In the genomic region with DNA sequence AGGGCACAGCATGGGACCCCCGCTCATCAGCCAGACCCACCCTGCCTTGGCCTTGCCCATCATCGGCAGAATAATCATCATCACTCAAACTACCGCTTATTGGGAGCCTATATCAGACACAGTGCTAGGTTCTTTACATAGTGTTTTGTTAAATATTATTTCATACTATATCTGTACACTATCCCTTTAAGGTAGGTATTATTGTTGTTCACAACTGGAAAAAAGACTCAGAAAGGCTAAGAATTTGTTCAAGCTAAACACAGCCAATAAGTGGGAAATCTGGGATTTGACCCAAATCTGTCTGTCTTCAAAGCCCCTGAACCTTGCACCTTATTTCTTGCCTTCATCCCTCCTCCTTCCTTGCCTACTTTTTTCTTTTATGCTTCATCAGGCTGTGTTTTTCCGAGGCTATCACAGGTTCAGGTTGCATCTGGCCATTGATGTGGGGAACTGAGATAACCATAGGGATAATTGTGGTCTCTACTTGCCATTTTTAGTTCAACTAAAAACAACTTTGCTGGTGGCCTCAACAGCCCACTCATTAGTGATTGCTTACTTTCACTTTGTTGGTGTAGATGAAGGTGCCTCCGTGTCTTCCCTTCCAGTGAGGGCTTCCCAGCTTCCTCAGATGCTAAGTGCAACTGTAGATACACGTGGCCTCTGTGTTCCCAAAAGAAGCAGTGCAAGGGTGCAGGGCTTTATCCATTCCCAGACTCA, we compare ENCODE assay signal across 9 cellular contexts. TPM values are rescaled to one million over a fixed set of nuclear protein-coding genes. Genes with fewer than 3 reads are reported as not detected.
DNase-seq lines count a peak whose midpoint lies in the region; ATAC-seq and TF ChIP-seq lines count a peak whose summit lies in the region.
"Had no signal": no experiment of that assay in that cellular context is flagged by ENCODE, and none has a peak within 500 bp of the region (broad histone marks: within the 10 kb centered on the region; RNA-seq: fewer than 3 reads in every experiment).

No MANE protein-coding gene starts in this region.

- 22% methylated on average over 6 of the region's 6 CpGs for WGBS in SK-N-SH (ENCODE audit: low lambda C conversion rate)
- WGBS in neuronal stem cell (ENCODE audit: extremely low coverage in 2 of 2, insufficient read length in 2 of 2, insufficient replicate concordance in 1 of 2), 2 donors: no CpG with 5 or more reads among the region's 6 CpGs

- H2AFZ ChIP-seq in SK-N-SH (ENCODE audit: low read depth): no peak overlapping the region
- H2AFZ ChIP-seq in PC-9: peak overlapping the region; percentile 63
- H2AFZ ChIP-seq in neuronal stem cell (ENCODE audit: low read length): peak overlapping the region; percentile 56

- no peak overlapping the region for H2BK120ac ChIP-seq in neuronal stem cell (ENCODE audit: low read depth, low read length)

- H3K9me3 ChIP-seq in SK-N-SH: no peaks in the 10 kb centered on the region
- no peaks in the 10 kb centered on the region for H3K9me3 ChIP-seq in PC-9 (ENCODE audit: insufficient read depth, low read depth)
- no peaks in the 10 kb centered on the region for H3K9me3 ChIP-seq in neuronal stem cell (replicated peaks in 1 of 2; ENCODE audit: control insufficient read depth in 2 of 2, insufficient read depth in 1 of 2, low read depth in 1 of 2, low read length in 2 of 2)
- no peaks in the 10 kb centered on the region for H3K9me3 ChIP-seq in right atrium auricular region
- H3K9me3 ChIP-seq in HAP-1: no peaks in the 10 kb centered on the region

- H3K27ac ChIP-seq in SK-N-SH (ENCODE audit: low read depth in 2 of 2, low read length in 1 of 2) (no peak overlapping the region), PC-9 (no peak overlapping the region), neuronal stem cell (replicated peaks; ENCODE audit: low read length) (no peak overlapping the region), right atrium auricular region (no peak overlapping the region)

- peak; percentile 8; the same call in 1 of the 3 replicates for ATAC-seq in SK-N-SH treated with all-trans-retinoic acid at 6 μM for 48 hours
- ATAC-seq in HG02571 (IDR thresholded peaks at IDR 0.05; ENCODE audit: unreplicated experiment): peak; percentile 47

- H3K14ac ChIP-seq in neuronal stem cell (ENCODE audit: low read length): no peak overlapping the region

- intact Hi-C loops in PC-9 (cut with micrococcal nuclease; ENCODE audit: unreplicated experiment): loop anchor here (1.0 to 2.0 kb wide), 7 partner anchors 179 to 801 kb away; no protein-coding TSS in a partner anchor

- H3K4ac ChIP-seq in neuronal stem cell (ENCODE audit: low read length): no peak overlapping the region

- H2BK12ac ChIP-seq in neuronal stem cell (ENCODE audit: low read length): no peak overlapping the region

- H2AK5ac ChIP-seq in neuronal stem cell (ENCODE audit: low read depth, low read length): no peak overlapping the region

- H4K8ac ChIP-seq in neuronal stem cell (ENCODE audit: low read depth, low read length): no peak overlapping the region

- peaks cover 0 to 6% of the 10 kb centered on the region in 2 experiments; a peak in 1 of 4 replicates for H3K4me1 ChIP-seq in SK-N-SH (ENCODE audit: control insufficient read depth in 1 of 2, insufficient read depth in 2 of 2, low read depth in 1 of 2, low read length in 1 of 2)
- no peaks in the 10 kb centered on the region for H3K4me1 ChIP-seq in PC-9 (replicated peaks; ENCODE audit: insufficient read depth)
- H3K4me1 ChIP-seq in neuronal stem cell (ENCODE audit: control insufficient read depth in 2 of 2, insufficient read depth in 1 of 2, low read depth in 1 of 2, low read length in 2 of 2): peaks cover 3 to 20% of the 10 kb centered on the region in 2 donors
- peaks cover 0 to 11% of the 10 kb centered on the region in 2 donors for H3K4me1 ChIP-seq in right atrium auricular region
- H3K4me1 ChIP-seq in HAP-1: no peaks in the 10 kb centered on the region

- no peak overlapping the region for H3K4me3 ChIP-seq in SK-N-SH (ENCODE audit: low read depth in 2 of 2, low read length in 1 of 2)
- peak overlapping the region; percentile 6; the same call in 1 of the 2 replicates for H3K4me3 ChIP-seq in PC-9
- no peak overlapping the region for H3K4me3 ChIP-seq in neuronal stem cell (ENCODE audit: low read length in 2 of 2)
- H3K4me3 ChIP-seq in right atrium auricular region: no peak overlapping the region
- H3K4me3 ChIP-seq in HAP-1: no peak overlapping the region

- CTCF ChIA-PET in SK-N-SH (lab: Yijun Ruan, JAX) (interaction anchor here (0.7 to 8.6 kb wide), 58 partner anchors 8 to 814 kb away, joined by 3 to 123 read pairs (median 7); no protein-coding TSS in a partner anchor), PC-9 (lab: Charles Lee) (interaction anchor here (0.6 to 1.6 kb wide), 6 partner anchors 179 to 681 kb away, joined by 3 to 11 read pairs (median 3); no protein-coding TSS in a partner anchor)

- no peak overlapping the region for H4K91ac ChIP-seq in neuronal stem cell (ENCODE audit: low read depth, low read length, poor library complexity)

- no TSS peak for BruUV-seq in PC-9 (replicated peaks; lab: Mats Ljungman, UMichigan)

- H3K9ac ChIP-seq in SK-N-SH: no peak overlapping the region
- H3K9ac ChIP-seq in neuronal stem cell (ENCODE audit: low read depth, low read length, poor library complexity): no peak overlapping the region

- H3K23ac ChIP-seq in neuronal stem cell (ENCODE audit: low read depth, low read length, poor library complexity): no peak overlapping the region

- no peaks in the 10 kb centered on the region for H3K9me2 ChIP-seq in SK-N-SH
- H3K9me2 ChIP-seq in PC-9 (ENCODE audit: insufficient read depth): no peaks in the 10 kb centered on the region

- no peaks in the 10 kb centered on the region for H3K79me2 ChIP-seq in SK-N-SH (ENCODE audit: insufficient read depth)
- H3K79me2 ChIP-seq in PC-9 (ENCODE audit: low read depth): no peaks in the 10 kb centered on the region

- H3K79me1 ChIP-seq in neuronal stem cell (ENCODE audit: low read depth, low read length): no peaks in the 10 kb centered on the region

- H3K27me3 ChIP-seq in SK-N-SH (ENCODE audit: insufficient read depth) (no peaks in the 10 kb centered on the region), PC-9 (ENCODE audit: insufficient read depth, low read depth) (no peaks in the 10 kb centered on the region), neuronal stem cell (ENCODE audit: control insufficient read depth in 3 of 3, insufficient read depth in 3 of 3, low read depth in 1 of 3, low read length in 3 of 3) (no peaks in the 10 kb centered on the region), right atrium auricular region (no peaks in the 10 kb centered on the region), HAP-1 (ENCODE audit: low read depth) (no peaks in the 10 kb centered on the region)

- H3F3A ChIP-seq in SK-N-SH (replicated peaks; ENCODE audit: insufficient read depth) (peaks cover 11% of the 10 kb centered on the region), PC-9 (ENCODE audit: insufficient read depth, low read depth) (no peaks in the 10 kb centered on the region)

- no peaks in the 10 kb centered on the region for H3K36me3 ChIP-seq in SK-N-SH (replicated peaks in 1 of 2; ENCODE audit: control insufficient read depth in 1 of 2, insufficient read depth in 2 of 2, low read length in 1 of 2)
- no peaks in the 10 kb centered on the region for H3K36me3 ChIP-seq in PC-9 (ENCODE audit: low read depth)
- H3K36me3 ChIP-seq in neuronal stem cell (replicated peaks in 1 of 2; ENCODE audit: control insufficient read depth in 2 of 2, insufficient read depth in 2 of 2, low read length in 2 of 2): no peaks in the 10 kb centered on the region
- H3K36me3 ChIP-seq in right atrium auricular region: no peaks in the 10 kb centered on the region
- H3K36me3 ChIP-seq in HAP-1 (replicated peaks): no peaks in the 10 kb centered on the region

- no peak for TF ChIP-seq EP300 in SK-N-SH (IDR thresholded peaks at IDR 0.05; ENCODE audit: borderline replicate concordance in 1 of 2, low read depth in 1 of 2, low read length in 1 of 2)

- H4K20me1 ChIP-seq in SK-N-SH (ENCODE audit: insufficient read depth) (no peaks in the 10 kb centered on the region), PC-9 (ENCODE audit: insufficient read depth) (no peaks in the 10 kb centered on the region)

- no peak for DNase-seq in SK-N-SH
- no peak for DNase-seq in PC-9
- no peak for DNase-seq in neuronal stem cell (ENCODE audit: low spot score)
- DNase-seq in right atrium auricular region (ENCODE audit: low spot score): no peak
- DNase-seq in HAP-1 (ENCODE audit: low spot score in 2 of 2): no peak
- no peak for DNase-seq in LoVo (ENCODE audit: low spot score)

- no peak overlapping the region; the same call in 1 of the 2 replicates for H3K4me2 ChIP-seq in SK-N-SH
- peak overlapping the region; percentile 58 for H3K4me2 ChIP-seq in PC-9
- no peak overlapping the region for H3K4me2 ChIP-seq in neuronal stem cell (ENCODE audit: insufficient read depth, low read length, poor library complexity, severe bottlenecking)

- in situ Hi-C loops in HAP-1 (cut with MboI; ENCODE audit: low sequenced_read_pairs): loop anchor here (10.0 to 25.0 kb wide), 2 partner anchors 657 to 795 kb away; no protein-coding TSS in a partner anchor

- H2BK15ac ChIP-seq in neuronal stem cell (ENCODE audit: low read length): no peak overlapping the region

- no peak for TF ChIP-seq CTCF in SK-N-SH (IDR thresholded peaks at IDR 0.05)
- TF ChIP-seq CTCF in PC-9 (conservative IDR thresholded peaks at IDR 0.05): no peak
- no peak for TF ChIP-seq CTCF in right atrium auricular region (IDR thresholded peaks at IDR 0.05)

- H3K18ac ChIP-seq in neuronal stem cell (ENCODE audit: low read length): no peak overlapping the region

- H2BK5ac ChIP-seq in neuronal stem cell (ENCODE audit: low read length): no peak overlapping the region

- POLR2A ChIA-PET in SK-N-SH (lab: Yijun Ruan, JAX) (no interaction called here), PC-9 (lab: Charles Lee; ENCODE audit: unreplicated experiment) (no interaction called here)

- TF ChIP-seq RAD21 in SK-N-SH (IDR thresholded peaks at IDR 0.05; ENCODE audit: low read length): no peak

TF ChIP-seq in SK-N-SH treated with all-trans-retinoic acid at 6 μM for 48 hours, 23 proteins besides CTCF, POLR2A, EP300 and RAD21 (continues in another document):
- TF ChIP-seq ISL1 (CRISPR knock-in tag; IDR thresholded peaks at IDR 0.05) (no peak), ZC3H10 (CRISPR knock-in tag; IDR thresholded peaks at IDR 0.05) (no peak)

RNA-seq across cellular contexts. Expression of a gene that starts 35.2 kb away (rescaled TPM):
- polyA plus RNA-seq in SK-N-SH (2012; rRNA removed): 0.03 TPM in 1 of 2 replicates, not detected in the other
- under 0.01 and 0.01 TPM in 2 replicates for polyA plus RNA-seq in SK-N-SH (2012; cell fraction: cytosol; rRNA removed)
- 0.21 TPM in 1 of 2 replicates, not detected in the other for polyA plus RNA-seq in SK-N-SH (2012; cell fraction: nucleus; rRNA removed)
- total RNA-seq in PC-9 (2021): not detected in 2 replicates
- polyA plus RNA-seq in neuronal stem cell (2013, experiment 1 of 2): 0.07 TPM
- polyA plus RNA-seq in neuronal stem cell (2013, experiment 2 of 2): 0.07 TPM
- not detected for total RNA-seq in right atrium auricular region
- total RNA-seq: pulmonary artery endothelial cell had no signal

RNA-seq across cellular contexts. Expression of a gene that starts 59.2 kb away (rescaled TPM):
- polyA plus RNA-seq in SK-N-SH (2012; rRNA removed): 0.03 TPM in 1 of 2 replicates, not detected in the other
- not detected in 2 replicates for polyA plus RNA-seq in SK-N-SH (2012; cell fraction: cytosol; rRNA removed)
- 0.01 TPM in 1 of 2 replicates, not detected in the other for polyA plus RNA-seq in SK-N-SH (2012; cell fraction: nucleus; rRNA removed)
- total RNA-seq in PC-9 (2021) (0.11 TPM in 1 of 2 replicates, not detected in the other), right atrium auricular region (10 to 100 TPM in 1 of 2 donors, 1 to 10 TPM in 1; 8.2 to 23.3 TPM)
- polyA plus RNA-seq in neuronal stem cell (2013, experiment 1 of 2): 0.21 TPM
- 0.21 TPM for polyA plus RNA-seq in neuronal stem cell (2013, experiment 2 of 2)
- total RNA-seq: pulmonary artery endothelial cell had no signal
